ENCODE assay signal across 17 cellular contexts in genomic region chr10:29320680-29321121, GRCh38. TPM values are rescaled to one million over a fixed set of nuclear protein-coding genes. Genes with fewer than 3 reads are reported as not detected.
"Had no signal": no experiment of that assay in that cellular context is flagged by ENCODE, and none has a peak within 500 bp of the region (broad histone marks: within the 10 kb centered on the region; RNA-seq: fewer than 3 reads in every experiment).

No MANE protein-coding gene starts in this region.

RNA-seq across cellular contexts. Expression of gene LYZL1, which starts 31.8 kb away (rescaled TPM):
- total RNA-seq: dermis microvascular lymphatic vessel endothelial cell; hepatocyte; kidney epithelial cell; left colon; left ventricle myocardium superior; lung microvascular endothelial cell; mesenteric fat pad; mucosa of descending colon; naive thymus-derived CD8-positive, alpha-beta T cell; neural crest cell; pancreas; renal cortical epithelial cell; spleen; temporal lobe; upper lobe of right lung; vagina had no signal
- polyA plus RNA-seq: esophagus; hepatocyte; naive thymus-derived CD8-positive, alpha-beta T cell; pancreas; spleen had no signal
